ENCODE assay signal across 13 cellular contexts in the genomic region with DNA sequence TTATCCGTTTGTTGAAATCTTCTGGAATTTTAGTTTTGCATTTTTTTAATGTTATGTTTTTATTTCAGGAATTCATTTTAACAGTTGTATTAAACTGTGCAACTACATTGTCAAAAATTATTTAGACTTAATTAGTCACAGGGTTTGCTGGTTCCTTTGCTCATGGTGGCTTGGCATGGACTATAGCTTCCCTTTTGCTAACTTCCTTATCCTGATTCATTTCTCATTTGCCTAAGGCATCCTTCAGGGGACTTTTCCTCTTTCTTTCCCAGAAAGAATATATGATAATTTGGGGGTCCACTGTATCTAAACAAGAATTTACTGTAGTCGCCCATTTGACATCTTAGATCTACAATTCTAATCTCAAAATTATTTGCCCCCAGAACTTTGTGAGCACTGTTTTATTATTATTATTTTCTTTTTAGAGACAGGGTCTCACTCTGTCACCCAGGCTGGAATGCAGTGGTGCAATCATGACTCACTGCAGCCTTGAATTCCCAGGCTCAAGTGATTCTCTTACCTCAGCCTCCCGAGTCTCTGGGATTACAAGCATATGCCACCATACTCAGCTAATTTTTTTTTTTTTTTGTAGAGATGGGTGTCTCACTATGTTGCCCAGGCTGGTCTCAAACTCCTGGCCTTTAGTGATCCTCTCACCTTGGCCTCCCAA. TPM values are rescaled to one million over a fixed set of nuclear protein-coding genes. Genes with fewer than 3 reads are reported as not detected.
DNase-seq lines count a peak whose midpoint lies in the region; ATAC-seq, FAIRE-seq and TF ChIP-seq lines count a peak whose summit lies in the region.
"Had no signal": no experiment of that assay in that cellular context is flagged by ENCODE, and none has a peak within 500 bp of the region (broad histone marks: within the 10 kb centered on the region; RNA-seq: fewer than 3 reads in every experiment).

No MANE protein-coding gene starts in this region.

- no peak overlapping the region for H3K9ac ChIP-seq in neuronal stem cell (ENCODE audit: low read depth, low read length, poor library complexity)

- no peaks in the 10 kb centered on the region for H3K79me1 ChIP-seq in neuronal stem cell (ENCODE audit: low read depth, low read length)

- no peak overlapping the region for H4K8ac ChIP-seq in neuronal stem cell (ENCODE audit: low read depth, low read length)

- no CpG with 5 or more reads among the region's 3 CpGs for WGBS in neuronal stem cell (ENCODE audit: extremely low coverage in 2 of 2, insufficient read length in 2 of 2, insufficient replicate concordance in 1 of 2), 2 donors

- FAIRE-seq in RCC 7860 (lab: Jason Lieb, UNC): peak; percentile 82

- H4K91ac ChIP-seq in neuronal stem cell (ENCODE audit: low read depth, low read length, poor library complexity): no peak overlapping the region

- H3K14ac ChIP-seq in neuronal stem cell (ENCODE audit: low read length): no peak overlapping the region

- no peaks in the 10 kb centered on the region for H3K27me3 Mint-ChIP-seq in osteocyte (ENCODE audit: unreplicated experiment)
- H3K27me3 Mint-ChIP-seq: naive B cell had no signal

- H3K4me3 ChIP-seq in epithelial cell of esophagus (ENCODE audit: low read length) (no peak overlapping the region), neuronal stem cell (ENCODE audit: low read length in 2 of 2) (no peak overlapping the region)
- H3K4me3 ChIP-seq: spleen had no signal

- no peak overlapping the region for H3K4me2 ChIP-seq in neuronal stem cell (ENCODE audit: insufficient read depth, low read length, poor library complexity, severe bottlenecking)

- no peak overlapping the region for H2AK5ac ChIP-seq in neuronal stem cell (ENCODE audit: low read depth, low read length)

- no peak overlapping the region for H3K23ac ChIP-seq in neuronal stem cell (ENCODE audit: low read depth, low read length, poor library complexity)

- no peak overlapping the region for H2BK12ac ChIP-seq in neuronal stem cell (ENCODE audit: low read length)

- no peak overlapping the region for H2BK5ac ChIP-seq in neuronal stem cell (ENCODE audit: low read length)

- no peak overlapping the region for H2BK120ac ChIP-seq in neuronal stem cell (ENCODE audit: low read depth, low read length)

- H3K4me1 ChIP-seq in neuronal stem cell (ENCODE audit: control insufficient read depth in 2 of 2, insufficient read depth in 1 of 2, low read depth in 1 of 2, low read length in 2 of 2): peaks cover 0 to 3% of the 10 kb centered on the region in 2 donors
- H3K4me1 ChIP-seq: spleen had no signal

- H3K36me3 ChIP-seq in neuronal stem cell (replicated peaks in 1 of 2; ENCODE audit: control insufficient read depth in 2 of 2, insufficient read depth in 2 of 2, low read length in 2 of 2): peaks cover 3 to 33% of the 10 kb centered on the region in 2 donors

- H3K9me3 Mint-ChIP-seq in osteocyte (ENCODE audit: unreplicated experiment): peaks cover 4% of the 10 kb centered on the region
- H3K9me3 Mint-ChIP-seq: naive B cell had no signal

- peaks cover 3% of the 10 kb centered on the region for H3K36me3 Mint-ChIP-seq in osteocyte (ENCODE audit: unreplicated experiment)

- H3K18ac ChIP-seq in neuronal stem cell (ENCODE audit: low read length): no peak overlapping the region

- no peaks in the 10 kb centered on the region for H3K27me3 ChIP-seq in neuronal stem cell (ENCODE audit: control insufficient read depth in 3 of 3, insufficient read depth in 3 of 3, low read depth in 1 of 3, low read length in 3 of 3)
- H3K27me3 ChIP-seq: spleen had no signal

- H3K4me1 Mint-ChIP-seq in osteocyte (ENCODE audit: unreplicated experiment): peaks cover 18% of the 10 kb centered on the region

- no peak overlapping the region for H3K4me3 Mint-ChIP-seq in osteocyte (ENCODE audit: unreplicated experiment)

- peak; percentile 58 for DNase-seq in GM04504 (ENCODE audit: low read depth)
- DNase-seq in RCC 7860 (ENCODE audit: low spot score): peak; percentile 49
- peak; percentile 85 for DNase-seq in epithelial cell of esophagus (ENCODE audit: low read depth)
- no peak for DNase-seq in osteocyte (ENCODE audit: extremely low spot score, unreplicated experiment)
- no peak for DNase-seq in substantia nigra (lab: John Stamatoyannopoulos, UW)
- no peak for DNase-seq in neuronal stem cell (ENCODE audit: low spot score)
- DNase-seq: activated CD4-positive, alpha-beta T cell treated with anti-CD3 and anti-CD28 coated beads for 1 hour; activated gamma-delta T cell; DMS153; naive B cell; spleen had no signal

- no peak overlapping the region for H2AFZ ChIP-seq in neuronal stem cell (ENCODE audit: low read length)

- no peak overlapping the region for H2BK15ac ChIP-seq in neuronal stem cell (ENCODE audit: low read length)

- H3K4ac ChIP-seq in neuronal stem cell (ENCODE audit: low read length): no peak overlapping the region

- no peak for TF ChIP-seq CTCF in epithelial cell of esophagus (IDR thresholded peaks at IDR 0.05; ENCODE audit: insufficient read depth, low read depth, low read length, missing control alignments)
- TF ChIP-seq CTCF in osteocyte (IDR thresholded peaks at IDR 0.05): no peak

- no peaks in the 10 kb centered on the region for H3K9me3 ChIP-seq in neuronal stem cell (replicated peaks in 1 of 2; ENCODE audit: control insufficient read depth in 2 of 2, insufficient read depth in 1 of 2, low read depth in 1 of 2, low read length in 2 of 2)
- H3K9me3 ChIP-seq: spleen had no signal

- H3K27ac ChIP-seq in substantia nigra (ENCODE audit: low read depth, low read length, poor library complexity, severe bottlenecking) (no peak overlapping the region), neuronal stem cell (replicated peaks; ENCODE audit: low read length) (no peak overlapping the region)
- H3K27ac ChIP-seq: spleen had no signal

- ATAC-seq in GM18909 (IDR thresholded peaks at IDR 0.05; ENCODE audit: poor library complexity, unreplicated experiment) (no peak), GM21515 (IDR thresholded peaks at IDR 0.05; ENCODE audit: unreplicated experiment) (no peak)

- peak overlapping the region; percentile 65 for H3K27ac Mint-ChIP-seq in osteocyte (ENCODE audit: unreplicated experiment)

RNA-seq across cellular contexts. Expression of a gene that starts 13.9 kb away (rescaled TPM):
- total RNA-seq in osteocyte: 7.6 TPM in 2 replicates
- polyA plus RNA-seq in neuronal stem cell (2013, experiment 1 of 2): 14.2 TPM
- polyA plus RNA-seq in neuronal stem cell (2013, experiment 2 of 2): 14.9 TPM

Comparison
In these comparisons a context has a peak if more than half of its experiments do, and no peak if none do; other contexts are left out.
1. DNase-seq: peak in GM04504 (single experiment), RCC 7860 (single experiment) and epithelial cell of esophagus (single experiment); none in osteocyte (single experiment), substantia nigra (0 of 49) and neuronal stem cell (single experiment).